1 cellular context compared by ENCODE assay signal in the genomic region with DNA sequence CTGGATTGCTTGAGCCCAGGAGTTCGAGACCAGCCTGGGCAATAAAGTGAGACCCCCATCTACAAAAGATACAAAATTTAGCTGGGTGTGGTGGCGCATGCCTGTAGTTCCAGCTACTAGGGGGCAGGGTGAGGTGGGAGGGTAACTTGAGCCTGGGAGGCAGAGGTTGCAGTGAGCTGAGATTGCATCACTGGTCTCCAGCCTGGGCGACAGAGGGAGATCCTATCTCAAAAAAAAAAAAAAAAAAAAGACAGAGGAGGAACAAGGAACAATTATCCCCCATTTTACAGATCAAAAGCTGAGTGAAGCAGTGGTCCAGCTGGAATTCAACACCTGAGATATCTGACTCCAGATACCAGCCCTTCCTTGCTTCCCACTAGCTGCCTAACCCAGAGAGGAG.
TF ChIP-seq lines count a peak whose summit lies in the region.

No MANE protein-coding gene starts in this region.

TF ChIP-seq in GM23338, 12 proteins besides CTCF, POLR2A, EP300 and RAD21 (continued from another document):
- TF ChIP-seq, protein P1, sequence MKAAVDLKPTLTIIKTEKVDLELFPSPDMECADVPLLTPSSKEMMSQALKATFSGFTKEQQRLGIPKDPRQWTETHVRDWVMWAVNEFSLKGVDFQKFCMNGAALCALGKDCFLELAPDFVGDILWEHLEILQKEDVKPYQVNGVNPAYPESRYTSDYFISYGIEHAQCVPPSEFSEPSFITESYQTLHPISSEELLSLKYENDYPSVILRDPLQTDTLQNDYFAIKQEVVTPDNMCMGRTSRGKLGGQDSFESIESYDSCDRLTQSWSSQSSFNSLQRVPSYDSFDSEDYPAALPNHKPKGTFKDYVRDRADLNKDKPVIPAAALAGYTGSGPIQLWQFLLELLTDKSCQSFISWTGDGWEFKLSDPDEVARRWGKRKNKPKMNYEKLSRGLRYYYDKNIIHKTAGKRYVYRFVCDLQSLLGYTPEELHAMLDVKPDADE (IDR thresholded peaks at IDR 0.05) = no peak
- TF ChIP-seq, protein P2, sequence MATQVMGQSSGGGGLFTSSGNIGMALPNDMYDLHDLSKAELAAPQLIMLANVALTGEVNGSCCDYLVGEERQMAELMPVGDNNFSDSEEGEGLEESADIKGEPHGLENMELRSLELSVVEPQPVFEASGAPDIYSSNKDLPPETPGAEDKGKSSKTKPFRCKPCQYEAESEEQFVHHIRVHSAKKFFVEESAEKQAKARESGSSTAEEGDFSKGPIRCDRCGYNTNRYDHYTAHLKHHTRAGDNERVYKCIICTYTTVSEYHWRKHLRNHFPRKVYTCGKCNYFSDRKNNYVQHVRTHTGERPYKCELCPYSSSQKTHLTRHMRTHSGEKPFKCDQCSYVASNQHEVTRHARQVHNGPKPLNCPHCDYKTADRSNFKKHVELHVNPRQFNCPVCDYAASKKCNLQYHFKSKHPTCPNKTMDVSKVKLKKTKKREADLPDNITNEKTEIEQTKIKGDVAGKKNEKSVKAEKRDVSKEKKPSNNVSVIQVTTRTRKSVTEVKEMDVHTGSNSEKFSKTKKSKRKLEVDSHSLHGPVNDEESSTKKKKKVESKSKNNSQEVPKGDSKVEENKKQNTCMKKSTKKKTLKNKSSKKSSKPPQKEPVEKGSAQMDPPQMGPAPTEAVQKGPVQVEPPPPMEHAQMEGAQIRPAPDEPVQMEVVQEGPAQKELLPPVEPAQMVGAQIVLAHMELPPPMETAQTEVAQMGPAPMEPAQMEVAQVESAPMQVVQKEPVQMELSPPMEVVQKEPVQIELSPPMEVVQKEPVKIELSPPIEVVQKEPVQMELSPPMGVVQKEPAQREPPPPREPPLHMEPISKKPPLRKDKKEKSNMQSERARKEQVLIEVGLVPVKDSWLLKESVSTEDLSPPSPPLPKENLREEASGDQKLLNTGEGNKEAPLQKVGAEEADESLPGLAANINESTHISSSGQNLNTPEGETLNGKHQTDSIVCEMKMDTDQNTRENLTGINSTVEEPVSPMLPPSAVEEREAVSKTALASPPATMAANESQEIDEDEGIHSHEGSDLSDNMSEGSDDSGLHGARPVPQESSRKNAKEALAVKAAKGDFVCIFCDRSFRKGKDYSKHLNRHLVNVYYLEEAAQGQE (IDR thresholded peaks at IDR 0.05; ENCODE audit: unreplicated experiment) = no peak
- TF ChIP-seq, protein P3, sequence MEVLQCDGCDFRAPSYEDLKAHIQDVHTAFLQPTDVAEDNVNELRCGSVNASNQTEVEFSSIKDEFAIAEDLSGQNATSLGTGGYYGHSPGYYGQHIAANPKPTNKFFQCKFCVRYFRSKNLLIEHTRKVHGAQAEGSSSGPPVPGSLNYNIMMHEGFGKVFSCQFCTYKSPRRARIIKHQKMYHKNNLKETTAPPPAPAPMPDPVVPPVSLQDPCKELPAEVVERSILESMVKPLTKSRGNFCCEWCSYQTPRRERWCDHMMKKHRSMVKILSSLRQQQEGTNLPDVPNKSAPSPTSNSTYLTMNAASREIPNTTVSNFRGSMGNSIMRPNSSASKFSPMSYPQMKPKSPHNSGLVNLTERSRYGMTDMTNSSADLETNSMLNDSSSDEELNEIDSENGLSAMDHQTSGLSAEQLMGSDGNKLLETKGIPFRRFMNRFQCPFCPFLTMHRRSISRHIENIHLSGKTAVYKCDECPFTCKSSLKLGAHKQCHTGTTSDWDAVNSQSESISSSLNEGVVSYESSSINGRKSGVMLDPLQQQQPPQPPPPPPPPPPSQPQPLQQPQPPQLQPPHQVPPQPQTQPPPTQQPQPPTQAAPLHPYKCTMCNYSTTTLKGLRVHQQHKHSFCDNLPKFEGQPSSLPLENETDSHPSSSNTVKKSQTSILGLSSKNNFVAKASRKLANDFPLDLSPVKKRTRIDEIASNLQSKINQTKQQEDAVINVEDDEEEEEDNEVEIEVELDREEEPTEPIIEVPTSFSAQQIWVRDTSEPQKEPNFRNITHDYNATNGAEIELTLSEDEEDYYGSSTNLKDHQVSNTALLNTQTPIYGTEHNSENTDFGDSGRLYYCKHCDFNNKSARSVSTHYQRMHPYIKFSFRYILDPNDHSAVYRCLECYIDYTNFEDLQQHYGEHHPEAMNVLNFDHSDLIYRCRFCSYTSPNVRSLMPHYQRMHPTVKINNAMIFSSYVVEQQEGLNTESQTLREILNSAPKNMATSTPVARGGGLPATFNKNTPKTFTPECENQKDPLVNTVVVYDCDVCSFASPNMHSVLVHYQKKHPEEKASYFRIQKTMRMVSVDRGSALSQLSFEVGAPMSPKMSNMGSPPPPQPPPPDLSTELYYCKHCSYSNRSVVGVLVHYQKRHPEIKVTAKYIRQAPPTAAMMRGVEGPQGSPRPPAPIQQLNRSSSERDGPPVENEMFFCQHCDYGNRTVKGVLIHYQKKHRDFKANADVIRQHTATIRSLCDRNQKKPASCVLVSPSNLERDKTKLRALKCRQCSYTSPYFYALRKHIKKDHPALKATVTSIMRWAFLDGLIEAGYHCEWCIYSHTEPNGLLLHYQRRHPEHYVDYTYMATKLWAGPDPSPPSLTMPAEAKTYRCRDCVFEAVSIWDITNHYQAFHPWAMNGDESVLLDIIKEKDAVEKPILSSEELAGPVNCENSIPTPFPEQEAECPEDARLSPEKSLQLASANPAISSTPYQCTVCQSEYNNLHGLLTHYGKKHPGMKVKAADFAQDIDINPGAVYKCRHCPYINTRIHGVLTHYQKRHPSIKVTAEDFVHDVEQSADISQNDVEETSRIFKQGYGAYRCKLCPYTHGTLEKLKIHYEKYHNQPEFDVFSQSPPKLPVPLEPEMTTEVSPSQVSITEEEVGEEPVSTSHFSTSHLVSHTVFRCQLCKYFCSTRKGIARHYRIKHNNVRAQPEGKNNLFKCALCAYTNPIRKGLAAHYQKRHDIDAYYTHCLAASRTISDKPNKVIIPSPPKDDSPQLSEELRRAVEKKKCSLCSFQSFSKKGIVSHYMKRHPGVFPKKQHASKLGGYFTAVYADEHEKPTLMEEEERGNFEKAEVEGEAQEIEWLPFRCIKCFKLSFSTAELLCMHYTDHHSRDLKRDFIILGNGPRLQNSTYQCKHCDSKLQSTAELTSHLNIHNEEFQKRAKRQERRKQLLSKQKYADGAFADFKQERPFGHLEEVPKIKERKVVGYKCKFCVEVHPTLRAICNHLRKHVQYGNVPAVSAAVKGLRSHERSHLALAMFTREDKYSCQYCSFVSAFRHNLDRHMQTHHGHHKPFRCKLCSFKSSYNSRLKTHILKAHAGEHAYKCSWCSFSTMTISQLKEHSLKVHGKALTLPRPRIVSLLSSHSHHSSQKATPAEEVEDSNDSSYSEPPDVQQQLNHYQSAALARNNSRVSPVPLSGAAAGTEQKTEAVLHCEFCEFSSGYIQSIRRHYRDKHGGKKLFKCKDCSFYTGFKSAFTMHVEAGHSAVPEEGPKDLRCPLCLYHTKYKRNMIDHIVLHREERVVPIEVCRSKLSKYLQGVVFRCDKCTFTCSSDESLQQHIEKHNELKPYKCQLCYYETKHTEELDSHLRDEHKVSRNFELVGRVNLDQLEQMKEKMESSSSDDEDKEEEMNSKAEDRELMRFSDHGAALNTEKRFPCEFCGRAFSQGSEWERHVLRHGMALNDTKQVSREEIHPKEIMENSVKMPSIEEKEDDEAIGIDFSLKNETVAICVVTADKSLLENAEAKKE (CRISPR knock-in tag; IDR thresholded peaks at IDR 0.05) = no peak
- TF ChIP-seq JUNB (IDR thresholded peaks at IDR 0.05; ENCODE audit: unreplicated experiment) (no peak), ZNF331 (CRISPR knock-in tag; IDR thresholded peaks at IDR 0.05; ENCODE audit: low read depth) (no peak), STAT1 (IDR thresholded peaks at IDR 0.05; ENCODE audit: unreplicated experiment) (no peak), EZH2phosphoT487 (IDR thresholded peaks at IDR 0.05; ENCODE audit: unreplicated experiment) (no peak), ZNF114 (CRISPR knock-in tag; IDR thresholded peaks at IDR 0.05) (no peak), EZH2 (IDR thresholded peaks at IDR 0.05; ENCODE audit: low read depth, unreplicated experiment) (no peak), CREB1 (CRISPR knock-in tag; IDR thresholded peaks at IDR 0.05; ENCODE audit: low read depth) (no peak)
